In the genomic region with DNA sequence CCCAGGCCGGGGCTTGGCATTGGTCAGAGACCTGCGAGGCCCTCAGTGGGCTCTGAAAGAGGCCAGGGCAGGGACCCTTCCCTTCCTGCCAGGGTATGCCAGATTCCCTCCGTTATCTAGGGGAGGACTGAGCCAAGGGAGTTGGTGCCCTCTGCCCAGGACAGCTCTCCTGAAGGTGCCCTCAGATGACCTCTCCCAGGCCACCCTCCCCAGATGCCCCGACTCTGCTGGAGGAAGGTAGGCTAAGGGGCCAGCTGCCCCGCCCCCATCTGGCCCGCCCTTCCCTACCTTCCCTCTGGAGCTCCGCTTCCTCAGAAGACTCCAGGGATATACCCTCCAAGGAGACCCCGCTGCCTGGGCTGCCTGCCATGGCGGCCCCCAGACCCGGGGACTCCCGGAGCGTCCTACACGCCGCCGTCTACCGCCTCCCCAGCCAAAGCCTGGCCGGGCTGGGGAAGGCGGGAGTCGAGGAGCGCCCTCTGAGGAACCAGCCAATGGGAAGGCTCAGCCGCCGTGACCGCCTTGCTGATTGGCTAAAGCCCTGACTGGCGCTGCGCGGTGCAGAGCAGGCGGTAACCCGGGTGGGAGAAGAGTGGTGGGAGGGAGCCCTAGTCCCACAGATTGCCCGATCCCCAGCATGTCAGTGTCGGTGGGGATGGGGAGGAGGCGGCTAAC, we compare ENCODE assay signal across 1 cellular context.
TF ChIP-seq lines count a peak whose summit lies in the region.

No MANE protein-coding gene starts in this region.

TF ChIP-seq in endothelial cell of umbilical vein, 7 proteins besides CTCF, POLR2A, EP300 and RAD21:
- TF ChIP-seq, protein P1, sequence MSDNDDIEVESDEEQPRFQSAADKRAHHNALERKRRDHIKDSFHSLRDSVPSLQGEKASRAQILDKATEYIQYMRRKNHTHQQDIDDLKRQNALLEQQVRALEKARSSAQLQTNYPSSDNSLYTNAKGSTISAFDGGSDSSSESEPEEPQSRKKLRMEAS (IDR thresholded peaks at IDR 0.05; ENCODE audit: insufficient read depth, insufficient read length), result no peak
- no peak for TF ChIP-seq POLR2AphosphoS5 (IDR thresholded peaks at IDR 0.05; ENCODE audit: insufficient read depth, low read depth, low read length)
- no peak for TF ChIP-seq EZH2 (IDR thresholded peaks at IDR 0.05; ENCODE audit: borderline replicate concordance, low read depth, low read length, severe bottlenecking)
- no peak for TF ChIP-seq GATA2 (IDR thresholded peaks at IDR 0.05; ENCODE audit: insufficient read depth, insufficient read length, low read depth, low read length)
- no peak for TF ChIP-seq JUN (IDR thresholded peaks at IDR 0.05; ENCODE audit: borderline replicate concordance, insufficient read depth, insufficient read length, low read depth)
- no peak for TF ChIP-seq MYC (IDR thresholded peaks at IDR 0.05; ENCODE audit: low read depth, low read length)
- TF ChIP-seq FOS (IDR thresholded peaks at IDR 0.05; ENCODE audit: borderline replicate concordance, insufficient read depth, low read length), result no peak
TF ChIP-seq in endothelial cell of umbilical vein: peak in this region for 0.
